33 cellular contexts compared by ENCODE assay signal in genomic region chr11:1597981-1598380, GRCh38. TPM values are rescaled to one million over a fixed set of nuclear protein-coding genes. Genes with fewer than 3 reads are reported as not detected.
"Had no signal": no experiment of that assay in that cellular context is flagged by ENCODE, and none has a peak within 500 bp of the region (broad histone marks: within the 10 kb centered on the region; RNA-seq: fewer than 3 reads in every experiment).

KRTAP5-2 (minus strand) TSS chr11:1598294; CDS start chr11:1598250, 44 bp downstream.

- H3K36me3 Mint-ChIP-seq: activated naive CD4-positive, alpha-beta T cell treated with anti-CD3 and anti-CD28 coated beads, Interleukin-2, amount 50 U/mL, for 24 hours had no signal

- ATAC-seq: activated CD4-positive, CD25-positive, alpha-beta regulatory T cell treated with anti-CD3 and anti-CD28 coated beads, Interleukin-2, amount 50 U/mL, for 24 hours; activated T-cell treated with anti-CD3 and anti-CD28 coated beads, Interleukin-2, amount 50 U/mL, for 4 hours; activated T-helper 17 cell treated with anti-CD3 and anti-CD28 coated beads, Interleukin-2, amount 50 U/mL, for 72 hours; heart right ventricle; right lobe of liver; upper lobe of right lung had no signal

- H3K9me3 Mint-ChIP-seq: activated CD4-positive, alpha-beta memory T cell treated with anti-CD3 and anti-CD28 coated beads, Interleukin-2, amount 10 ng/mL, durations not matched to agents 7 days and 5 days; activated naive CD4-positive, alpha-beta T cell treated with anti-CD3 and anti-CD28 coated beads, Interleukin-2, amount 50 U/mL, for 24 hours; activated T-cell treated with anti-CD3 and anti-CD28 coated beads, Interleukin-2, amount 50 U/mL, for 4 hours; activated T-helper 17 cell treated with anti-CD3 and anti-CD28 coated beads, Interleukin-2, amount 50 U/mL, for 72 hours; T-helper 1 cell treated with Interleukin-12 subunit alpha and Interleukin-12 subunit beta and Interleukin-4 antibody, amounts not matched to agents 30 μg/mL and 1 μg/mL, for 36 hours had no signal

- H3K4me3 ChIP-seq: esophagus squamous epithelium, heart right ventricle, left ventricle myocardium inferior, right lobe of liver, skin epidermis, suprapubic skin, tibial artery, upper lobe of right lung had no signal

- H3K4me1 ChIP-seq: esophagus squamous epithelium, right lobe of liver, suprapubic skin, tibial artery had no signal

- DNase-seq: activated CD4-positive, alpha-beta memory T cell treated with anti-CD3 and anti-CD28 coated beads, Interleukin-2, amount 10 ng/mL, durations not matched to agents 7 days and 5 days; activated CD4-positive, alpha-beta T cell treated with anti-CD3 and anti-CD28 coated beads for 48 hours; activated CD8-positive, alpha-beta memory T cell treated with anti-CD3 and anti-CD28 coated beads, Interleukin-2, amount 50 U/mL, for 48 hours; activated gamma-delta T cell treated with Interleukin-2 at 50 U/mL for 16 hours; activated T-cell treated with anti-CD3 and anti-CD28 coated beads, Interleukin-2, amount 50 U/mL, for 4 hours; anterior cingulate cortex; dermis blood vessel endothelial cell; effector CD4-positive, alpha-beta T cell; esophagus squamous epithelium; foreskin melanocyte; heart right ventricle; left ventricle myocardium inferior; right lobe of liver; stimulated activated naive CD4-positive, alpha-beta T cell; T-helper 9 cell; upper lobe of right lung had no signal

- H3K4me3 Mint-ChIP-seq: activated CD4-positive, alpha-beta memory T cell treated with anti-CD3 and anti-CD28 coated beads, Interleukin-2, amount 10 ng/mL, durations not matched to agents 7 days and 5 days; activated naive CD4-positive, alpha-beta T cell treated with anti-CD3 and anti-CD28 coated beads, Interleukin-2, amount 50 U/mL, for 24 hours; activated T-cell treated with anti-CD3 and anti-CD28 coated beads, Interleukin-2, amount 50 U/mL, for 4 hours; activated T-helper 17 cell treated with anti-CD3 and anti-CD28 coated beads, Interleukin-2, amount 50 U/mL, for 72 hours; nephron; T-helper 1 cell treated with Interleukin-12 subunit alpha and Interleukin-12 subunit beta and Interleukin-4 antibody, amounts not matched to agents 30 μg/mL and 1 μg/mL, for 36 hours had no signal

- H3K27ac ChIP-seq: epithelial cell of prostate, esophagus squamous epithelium, heart right ventricle, left ventricle myocardium inferior, neutrophil, right lobe of liver, suprapubic skin, tibial artery, upper lobe of right lung, VCaP had no signal

- H3K9me3 ChIP-seq: esophagus squamous epithelium, heart right ventricle, left ventricle myocardium inferior, neutrophil, right lobe of liver, suprapubic skin, tibial artery, upper lobe of right lung had no signal

- H3K36me3 ChIP-seq: esophagus squamous epithelium, heart right ventricle, left ventricle myocardium inferior, neutrophil, right lobe of liver, suprapubic skin, tibial artery, upper lobe of right lung had no signal

- H3K27ac Mint-ChIP-seq: activated CD4-positive, alpha-beta memory T cell treated with anti-CD3 and anti-CD28 coated beads, Interleukin-2, amount 10 ng/mL, durations not matched to agents 7 days and 5 days; activated naive CD4-positive, alpha-beta T cell treated with anti-CD3 and anti-CD28 coated beads, Interleukin-2, amount 50 U/mL, for 24 hours; activated T-helper 17 cell treated with anti-CD3 and anti-CD28 coated beads, Interleukin-2, amount 50 U/mL, for 72 hours; nephron; T-helper 1 cell treated with Interleukin-12 subunit alpha and Interleukin-12 subunit beta and Interleukin-4 antibody, amounts not matched to agents 30 μg/mL and 1 μg/mL, for 36 hours had no signal

RNA-seq across cellular contexts. Expression of gene KRTAP5-2, which starts in this region (rescaled TPM):
- total RNA-seq: activated CD4-positive, alpha-beta memory T cell treated with anti-CD3 and anti-CD28 coated beads, Interleukin-2, amount 10 ng/mL, durations not matched to agents 7 days and 5 days; activated T-cell treated with anti-CD3 and anti-CD28 coated beads, Interleukin-2, amount 50 U/mL, for 4 hours; activated T-helper 17 cell treated with anti-CD3 and anti-CD28 coated beads, Interleukin-2, amount 50 U/mL, for 72 hours; bronchial epithelial cell; dermis blood vessel endothelial cell; esophagus squamous epithelium; glomerular endothelial cell; heart right ventricle; left ventricle myocardium inferior; lung microvascular endothelial cell; osteocyte; progenitor cell of endocrine pancreas; renal cortical epithelial cell; right lobe of liver; upper lobe of right lung had no signal
